Comparison of ENCODE assay signal across 8 cellular contexts in the genomic region with DNA sequence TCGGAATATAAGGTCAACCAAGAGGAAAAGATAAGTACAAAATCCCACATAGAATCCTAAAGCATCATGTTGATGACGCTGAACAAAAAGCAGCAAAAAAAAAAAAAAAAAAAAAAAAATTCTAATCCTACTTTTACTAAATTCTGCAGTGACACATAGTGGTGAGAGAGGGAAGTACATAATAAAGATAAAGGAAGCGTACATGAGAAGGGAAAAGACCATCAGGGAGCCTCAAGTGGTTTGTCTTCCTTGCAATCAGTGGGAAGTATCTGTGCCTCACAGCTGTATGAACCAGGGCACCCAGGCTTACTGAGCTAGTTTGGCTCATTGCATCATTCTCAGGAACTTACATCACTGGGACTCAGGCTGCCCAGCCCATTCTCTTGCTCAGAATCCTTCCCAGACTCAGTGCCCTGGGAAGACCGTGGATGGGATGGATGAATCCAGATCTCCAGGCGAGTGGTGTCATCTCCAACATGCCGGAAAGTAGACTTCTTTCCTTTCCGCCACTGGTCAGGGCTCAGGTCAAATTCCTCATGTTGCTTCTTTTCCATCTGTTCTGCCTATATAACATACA. TPM values are rescaled to one million over a fixed set of nuclear protein-coding genes. Genes with fewer than 3 reads are reported as not detected.
A peak's percentile ranks its signal among the peaks of the same experiment; 100 is the strongest.
DNase-seq lines count a peak whose midpoint lies in the region; ATAC-seq and TF ChIP-seq lines count a peak whose summit lies in the region.

No MANE protein-coding gene starts in this region.

- H3K56ac ChIP-seq in IMR-90 (ENCODE audit: extremely low read depth, insufficient read depth, low read length): no peak overlapping the region

- POLR2A ChIA-PET in IMR-90 (lab: Charles Lee; ENCODE audit: unreplicated experiment): no interaction called here

- H4K8ac ChIP-seq in IMR-90 (ENCODE audit: low read depth in 2 of 2, low read length in 2 of 2): peak overlapping the region in 1 of 2 experiments; percentile 62; a peak in 1 of 4 replicates

- no peak overlapping the region for H3K23ac ChIP-seq in IMR-90 (ENCODE audit: low read depth, low read length)

- H3K4me3 ChIP-seq in IMR-90 (ENCODE audit: insufficient read depth, low read depth, low read length): no peak overlapping the region
- no peak overlapping the region for H3K4me3 ChIP-seq in lung
- no peak overlapping the region for H3K4me3 ChIP-seq in uterus

- no peak for TF ChIP-seq POLR2A in IMR-90 (IDR thresholded peaks at IDR 0.05; ENCODE audit: low read depth, low read length)
- no peak for TF ChIP-seq POLR2A in uterus (IDR thresholded peaks at IDR 0.05)

- H4K20me1 ChIP-seq in IMR-90 (ENCODE audit: insufficient read depth, low read length): no peaks in the 10 kb centered on the region; the same call in 1 of the 2 replicates

- peak overlapping the region; percentile 5 for H3K4ac ChIP-seq in IMR-90 (ENCODE audit: low read depth, low read length)

- no peak overlapping the region for H3K18ac ChIP-seq in IMR-90 (ENCODE audit: low read depth, low read length)

- no TSS peak for BruUV-seq in IMR-90 (replicated peaks; lab: Mats Ljungman, UMichigan)

- no peaks in the 10 kb centered on the region for H3K9me1 ChIP-seq in IMR-90 (ENCODE audit: insufficient read depth, low read length)

- peaks cover 7% of the 10 kb centered on the region for H3K4me1 ChIP-seq in IMR-90 (ENCODE audit: control insufficient read depth, insufficient read depth, low read length)
- no peaks in the 10 kb centered on the region for H3K4me1 ChIP-seq in lung (ENCODE audit: control insufficient read depth in 2 of 2, insufficient read depth in 2 of 2, low read length in 2 of 2)
- H3K4me1 ChIP-seq in uterus: no peaks in the 10 kb centered on the region

- peak; percentile 95 for ATAC-seq in IMR-90 (ENCODE audit: low read depth)
- peak; percentile 53 for ATAC-seq in lung (ENCODE audit: insufficient read depth, low FRiP score)
- no peak for ATAC-seq in GM21576 (IDR thresholded peaks at IDR 0.05; ENCODE audit: unreplicated experiment)

- peak overlapping the region; percentile 30 for H2BK5ac ChIP-seq in IMR-90 (ENCODE audit: low read depth, low read length, poor library complexity, severe bottlenecking)

- no peak overlapping the region for H3K4me2 ChIP-seq in IMR-90 (ENCODE audit: low read depth, low read length)

- no peaks in the 10 kb centered on the region for H3K27me3 ChIP-seq in IMR-90 (ENCODE audit: control insufficient read depth, insufficient read depth, low read length)
- H3K27me3 ChIP-seq in lung (ENCODE audit: control insufficient read depth, insufficient read depth): no peaks in the 10 kb centered on the region
- H3K27me3 ChIP-seq in uterus: no peaks in the 10 kb centered on the region

- H2AK9ac ChIP-seq in IMR-90 (replicated peaks; ENCODE audit: low read depth, low read length, poor library complexity): no peak overlapping the region

- CTCF ChIA-PET in IMR-90 (lab: Yijun Ruan, JAX): interaction anchor here (0.6 to 1.7 kb wide), 6 partner anchors 12 to 239 kb away, joined by 3 to 6 read pairs (median 4); partner anchors contain the start of gene HIC1

- no peak overlapping the region for H2BK15ac ChIP-seq in IMR-90 (ENCODE audit: low read depth, low read length)

- H2AFZ ChIP-seq in IMR-90 (replicated peaks; ENCODE audit: low read length, poor library complexity): peak overlapping the region; percentile 74

- intact Hi-C loops in IMR-90 (cut with micrococcal nuclease) (loop anchor here (1.0 to 2.0 kb wide), 3 partner anchors 38 to 374 kb away; partner anchors contain the start of gene HIC1), uterus (cut with DNase I; ENCODE audit: low total_unique reads) (no loop called here)

- TF ChIP-seq CTCF in IMR-90 (conservative IDR thresholded peaks at IDR 0.05; ENCODE audit: low read depth, low read length): peak; percentile 66
- peak; percentile 34 for TF ChIP-seq CTCF in lung (IDR thresholded peaks at IDR 0.05; ENCODE audit: control extremely low read depth, extremely low read depth)
- TF ChIP-seq CTCF in uterus (IDR thresholded peaks at IDR 0.05): peak; percentile 58 to 62 (median 60)

- H3K27ac ChIP-seq in IMR-90 (ENCODE audit: insufficient read depth, low read length): 0 out of 2 replicates have a peak overlapping the region, but pooled peaks have one; percentile 7
- H3K27ac ChIP-seq in lung (ENCODE audit: low read depth in 1 of 2, low read length in 1 of 2): no peak overlapping the region
- no peak overlapping the region for H3K27ac ChIP-seq in uterus

- no peaks in the 10 kb centered on the region for H3K9me3 ChIP-seq in IMR-90 (ENCODE audit: control insufficient read depth, insufficient read depth, low read length)
- H3K9me3 ChIP-seq in lung (ENCODE audit: control insufficient read depth in 2 of 2, insufficient read depth in 1 of 2, low read length in 1 of 2): no peaks in the 10 kb centered on the region
- no peaks in the 10 kb centered on the region for H3K9me3 ChIP-seq in uterus

- no peak overlapping the region; the same call in 1 of the 2 replicates for H2BK20ac ChIP-seq in IMR-90 (ENCODE audit: low read depth, low read length)

- no peak overlapping the region for H3K14ac ChIP-seq in IMR-90 (replicated peaks; ENCODE audit: low read depth, low read length)

- H2BK120ac ChIP-seq in IMR-90 (ENCODE audit: low read depth, low read length): no peak overlapping the region

- in situ Hi-C loops in IMR-90 (cut with MboI; ENCODE audit: low sequenced_read_pairs): loop anchor here (10.0 kb wide), 1 partner anchor 378 kb away; no protein-coding TSS in a partner anchor

- peaks cover 15 to 21% of the 10 kb centered on the region in 2 experiments for H3K79me1 ChIP-seq in IMR-90 (ENCODE audit: low read depth in 1 of 2, low read length in 2 of 2)

- WGBS in IMR-90 (ENCODE audit: extremely low coverage in 2 of 2, insufficient read length in 1 of 2), 2 experiments: no CpG with 5 or more reads among the region's 7 CpGs
- WGBS in lung, 2 donors: 60 to 67% methylated on average over 7 of the region's 7 CpGs

- peak overlapping the region; percentile 37; the same call in 1 of the 2 replicates for H4K91ac ChIP-seq in IMR-90 (ENCODE audit: insufficient read depth, low read depth, low read length)

- peak overlapping the region; percentile 85; the same call in 1 of the 2 replicates for H2AK5ac ChIP-seq in IMR-90 (ENCODE audit: low read depth, low read length)

- H4K5ac ChIP-seq in IMR-90 (ENCODE audit: low read depth, low read length): no peak overlapping the region

- peak; percentile 68 for TF ChIP-seq RAD21 in IMR-90 (IDR thresholded peaks at IDR 0.05; ENCODE audit: low read length)

- dilution Hi-C loops in IMR-90 (cut with HindIII; ENCODE audit: low sequenced_read_pairs, unreplicated experiment): no loop called here

- DNase-seq in EH (ENCODE audit: low read depth) (peak; percentile 89), IMR-90 (peak; percentile 91), SIG-M5 treated with dmso at 0.1 percent for 504 hours (lab: John Stamatoyannopoulos, UW; ENCODE audit: unreplicated experiment) (peak; percentile 92), dermis microvascular lymphatic vessel endothelial cell (ENCODE audit: low read depth in 2 of 2) (peak; percentile 58 to 73), lung (ENCODE audit: low spot score) (no peak), uterus (no peak), NCI-H187 (lab: John Stamatoyannopoulos, UW) (no peak)

- H3K36me3 ChIP-seq in IMR-90 (ENCODE audit: control insufficient read depth, insufficient read depth, low read length) (peaks cover 30% of the 10 kb centered on the region), lung (ENCODE audit: control insufficient read depth in 2 of 2, insufficient read depth in 2 of 2, low read length in 2 of 2) (peaks cover 23 to 31% of the 10 kb centered on the region in 2 donors), uterus (no peaks in the 10 kb centered on the region)

- H3K9ac ChIP-seq in IMR-90 (ENCODE audit: low read depth, low read length): no peak overlapping the region

TF ChIP-seq in IMR-90, 13 proteins besides CTCF, POLR2A, EP300 and RAD21 (continues in another document):
- TF ChIP-seq RCOR1 (IDR thresholded peaks at IDR 0.05; ENCODE audit: insufficient replicate concordance, low read length): no peak

RNA-seq across cellular contexts. Expression of gene SMG6, which starts 21.2 kb away (rescaled TPM):
- 16.3 and 18.9 TPM in 2 replicates for total RNA-seq in IMR-90 (2012; rRNA removed)
- 23.5 and 30.3 TPM in 2 replicates for polyA plus RNA-seq in IMR-90 (2012; rRNA removed)
- polyA plus RNA-seq in IMR-90 (2012; cell fraction: cytosol; rRNA removed): 17.7 and 31.5 TPM in 2 replicates
- polyA plus RNA-seq in IMR-90 (2012; cell fraction: nucleus; rRNA removed; ENCODE audit: low replicate concordance): 32.6 and 45.9 TPM in 2 replicates
- total RNA-seq in dermis microvascular lymphatic vessel endothelial cell: 26.3 and 42.7 TPM in 2 replicates
- total RNA-seq in lung: 10 to 100 TPM; 36.2 to 45.1 TPM
- polyA plus RNA-seq in lung: 10 to 100 TPM; 17.6 to 21.6 TPM
- total RNA-seq in uterus: 10 to 100 TPM; 13.3 to 74.9 (median 41.6) TPM

RNA-seq across cellular contexts. Expression of gene SRR, which starts 21.4 kb away (rescaled TPM):
- 38.0 and 52.7 TPM in 2 replicates for total RNA-seq in IMR-90 (2012; rRNA removed)
- 13.1 and 14.5 TPM in 2 replicates for polyA plus RNA-seq in IMR-90 (2012; rRNA removed)
- 11.2 and 12.0 TPM in 2 replicates for polyA plus RNA-seq in IMR-90 (2012; cell fraction: cytosol; rRNA removed)
- polyA plus RNA-seq in IMR-90 (2012; cell fraction: nucleus; rRNA removed; ENCODE audit: low replicate concordance): 2.8 and 8.8 TPM in 2 replicates
- 10.9 and 11.6 TPM in 2 replicates for total RNA-seq in dermis microvascular lymphatic vessel endothelial cell
- 10 to 100 TPM in 1 of 2 donors, 1 to 10 TPM in 1; 8.1 to 17.3 TPM for total RNA-seq in lung
- 1 to 10 TPM; 5.0 to 7.5 TPM for polyA plus RNA-seq in lung
- 10 to 100 TPM in 2 of 4 donors, 1 to 10 TPM in 2; 5.6 to 29.2 (median 13.4) TPM for total RNA-seq in uterus

RNA-seq across cellular contexts. Expression of gene TSR1, which starts 53.9 kb away (rescaled TPM):
- total RNA-seq in IMR-90 (2012; rRNA removed): 72.6 and 79.2 TPM in 2 replicates
- polyA plus RNA-seq in IMR-90 (2012; rRNA removed): 21.0 and 22.6 TPM in 2 replicates
- polyA plus RNA-seq in IMR-90 (2012; cell fraction: cytosol; rRNA removed): 7.4 and 11.3 TPM in 2 replicates
- polyA plus RNA-seq in IMR-90 (2012; cell fraction: nucleus; rRNA removed; ENCODE audit: low replicate concordance): 17.2 and 31.2 TPM in 2 replicates
- 33.4 and 34.4 TPM in 2 replicates for total RNA-seq in dermis microvascular lymphatic vessel endothelial cell
- 10 to 100 TPM; 19.1 to 24.1 TPM for total RNA-seq in lung
- 10 to 100 TPM; 11.8 to 19.7 TPM for polyA plus RNA-seq in lung
- total RNA-seq in uterus: 10 to 100 TPM in 3 of 4 donors, 1 to 10 TPM in 1; 2.1 to 43.3 (median 23.5) TPM

RNA-seq across cellular contexts. Expression of gene SGSM2, which starts 54.9 kb away (rescaled TPM):
- total RNA-seq in IMR-90 (2012; rRNA removed) (12.2 and 13.6 TPM in 2 replicates), dermis microvascular lymphatic vessel endothelial cell (23.4 and 40.6 TPM in 2 replicates), lung (10 to 100 TPM; 47.8 to 57.1 TPM), uterus (10 to 100 TPM; 13.2 to 77.5 (median 51.2) TPM)
- polyA plus RNA-seq in IMR-90 (2012; rRNA removed) (79.6 and 81.2 TPM in 2 replicates), lung (10 to 100 TPM; 33.1 to 60.8 TPM)
- polyA plus RNA-seq in IMR-90 (2012; cell fraction: cytosol; rRNA removed): 30.9 and 35.6 TPM in 2 replicates
- 390 and 704 TPM in 2 replicates for polyA plus RNA-seq in IMR-90 (2012; cell fraction: nucleus; rRNA removed; ENCODE audit: low replicate concordance)

Comparison
In these comparisons a context has a peak if more than half of its experiments do, and no peak if none do; other contexts are left out.
1. DNase-seq: peak in EH (single experiment), IMR-90 (single experiment), SIG-M5 treated with dmso at 0.1 percent for 504 hours (single experiment) and dermis microvascular lymphatic vessel endothelial cell (2 of 2); none in lung (single experiment), uterus (0 of 2) and NCI-H187 (0 of 2).
2. Peak in every context shown above with its lines, with median percentiles within 50 percentile points of each other: CTCF ChIP-seq.